In the genomic region with DNA sequence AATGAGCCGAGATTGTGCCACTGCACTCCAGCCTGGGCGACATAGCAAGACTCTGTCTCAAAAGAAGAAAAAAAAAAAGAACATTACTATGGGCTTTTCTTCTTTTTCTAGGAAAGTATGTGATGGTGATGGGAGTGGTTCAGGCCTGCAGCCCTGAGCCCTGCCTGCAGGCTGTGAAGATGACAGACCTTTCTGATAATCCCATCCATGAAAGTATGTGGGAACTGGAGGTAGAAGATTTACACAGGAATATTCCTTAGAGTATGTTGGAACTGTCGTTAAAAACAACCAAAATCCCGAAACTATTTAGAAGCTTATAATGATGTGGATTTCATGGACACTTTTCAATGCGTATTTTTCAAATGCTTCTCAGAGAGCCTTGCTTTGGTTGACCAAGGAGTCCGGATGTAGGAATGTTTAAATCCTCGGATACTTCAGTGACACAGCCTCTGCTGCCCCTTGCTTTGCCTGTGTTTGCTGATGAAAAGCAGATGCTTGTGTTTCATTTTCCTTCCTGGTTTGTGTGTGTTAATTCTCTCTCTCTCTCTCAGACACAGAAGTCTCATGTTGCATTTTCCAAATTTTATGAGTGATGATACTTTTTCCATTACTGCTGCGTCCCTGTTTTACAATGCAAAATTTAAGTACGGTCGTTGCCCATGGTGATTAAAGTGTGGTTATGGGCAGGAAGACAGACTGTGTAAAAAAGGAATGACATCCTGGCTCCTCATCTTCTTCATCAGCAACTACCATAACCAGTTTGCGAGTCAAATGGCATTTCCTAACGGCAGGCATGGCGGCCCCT, we compare ENCODE assay signal across 1 cellular context.
TF ChIP-seq lines count a peak whose summit lies in the region.

No MANE protein-coding gene starts in this region.

TF ChIP-seq in GM23338, 12 proteins besides CTCF, POLR2A, EP300 and RAD21:
- TF ChIP-seq, protein P1, sequence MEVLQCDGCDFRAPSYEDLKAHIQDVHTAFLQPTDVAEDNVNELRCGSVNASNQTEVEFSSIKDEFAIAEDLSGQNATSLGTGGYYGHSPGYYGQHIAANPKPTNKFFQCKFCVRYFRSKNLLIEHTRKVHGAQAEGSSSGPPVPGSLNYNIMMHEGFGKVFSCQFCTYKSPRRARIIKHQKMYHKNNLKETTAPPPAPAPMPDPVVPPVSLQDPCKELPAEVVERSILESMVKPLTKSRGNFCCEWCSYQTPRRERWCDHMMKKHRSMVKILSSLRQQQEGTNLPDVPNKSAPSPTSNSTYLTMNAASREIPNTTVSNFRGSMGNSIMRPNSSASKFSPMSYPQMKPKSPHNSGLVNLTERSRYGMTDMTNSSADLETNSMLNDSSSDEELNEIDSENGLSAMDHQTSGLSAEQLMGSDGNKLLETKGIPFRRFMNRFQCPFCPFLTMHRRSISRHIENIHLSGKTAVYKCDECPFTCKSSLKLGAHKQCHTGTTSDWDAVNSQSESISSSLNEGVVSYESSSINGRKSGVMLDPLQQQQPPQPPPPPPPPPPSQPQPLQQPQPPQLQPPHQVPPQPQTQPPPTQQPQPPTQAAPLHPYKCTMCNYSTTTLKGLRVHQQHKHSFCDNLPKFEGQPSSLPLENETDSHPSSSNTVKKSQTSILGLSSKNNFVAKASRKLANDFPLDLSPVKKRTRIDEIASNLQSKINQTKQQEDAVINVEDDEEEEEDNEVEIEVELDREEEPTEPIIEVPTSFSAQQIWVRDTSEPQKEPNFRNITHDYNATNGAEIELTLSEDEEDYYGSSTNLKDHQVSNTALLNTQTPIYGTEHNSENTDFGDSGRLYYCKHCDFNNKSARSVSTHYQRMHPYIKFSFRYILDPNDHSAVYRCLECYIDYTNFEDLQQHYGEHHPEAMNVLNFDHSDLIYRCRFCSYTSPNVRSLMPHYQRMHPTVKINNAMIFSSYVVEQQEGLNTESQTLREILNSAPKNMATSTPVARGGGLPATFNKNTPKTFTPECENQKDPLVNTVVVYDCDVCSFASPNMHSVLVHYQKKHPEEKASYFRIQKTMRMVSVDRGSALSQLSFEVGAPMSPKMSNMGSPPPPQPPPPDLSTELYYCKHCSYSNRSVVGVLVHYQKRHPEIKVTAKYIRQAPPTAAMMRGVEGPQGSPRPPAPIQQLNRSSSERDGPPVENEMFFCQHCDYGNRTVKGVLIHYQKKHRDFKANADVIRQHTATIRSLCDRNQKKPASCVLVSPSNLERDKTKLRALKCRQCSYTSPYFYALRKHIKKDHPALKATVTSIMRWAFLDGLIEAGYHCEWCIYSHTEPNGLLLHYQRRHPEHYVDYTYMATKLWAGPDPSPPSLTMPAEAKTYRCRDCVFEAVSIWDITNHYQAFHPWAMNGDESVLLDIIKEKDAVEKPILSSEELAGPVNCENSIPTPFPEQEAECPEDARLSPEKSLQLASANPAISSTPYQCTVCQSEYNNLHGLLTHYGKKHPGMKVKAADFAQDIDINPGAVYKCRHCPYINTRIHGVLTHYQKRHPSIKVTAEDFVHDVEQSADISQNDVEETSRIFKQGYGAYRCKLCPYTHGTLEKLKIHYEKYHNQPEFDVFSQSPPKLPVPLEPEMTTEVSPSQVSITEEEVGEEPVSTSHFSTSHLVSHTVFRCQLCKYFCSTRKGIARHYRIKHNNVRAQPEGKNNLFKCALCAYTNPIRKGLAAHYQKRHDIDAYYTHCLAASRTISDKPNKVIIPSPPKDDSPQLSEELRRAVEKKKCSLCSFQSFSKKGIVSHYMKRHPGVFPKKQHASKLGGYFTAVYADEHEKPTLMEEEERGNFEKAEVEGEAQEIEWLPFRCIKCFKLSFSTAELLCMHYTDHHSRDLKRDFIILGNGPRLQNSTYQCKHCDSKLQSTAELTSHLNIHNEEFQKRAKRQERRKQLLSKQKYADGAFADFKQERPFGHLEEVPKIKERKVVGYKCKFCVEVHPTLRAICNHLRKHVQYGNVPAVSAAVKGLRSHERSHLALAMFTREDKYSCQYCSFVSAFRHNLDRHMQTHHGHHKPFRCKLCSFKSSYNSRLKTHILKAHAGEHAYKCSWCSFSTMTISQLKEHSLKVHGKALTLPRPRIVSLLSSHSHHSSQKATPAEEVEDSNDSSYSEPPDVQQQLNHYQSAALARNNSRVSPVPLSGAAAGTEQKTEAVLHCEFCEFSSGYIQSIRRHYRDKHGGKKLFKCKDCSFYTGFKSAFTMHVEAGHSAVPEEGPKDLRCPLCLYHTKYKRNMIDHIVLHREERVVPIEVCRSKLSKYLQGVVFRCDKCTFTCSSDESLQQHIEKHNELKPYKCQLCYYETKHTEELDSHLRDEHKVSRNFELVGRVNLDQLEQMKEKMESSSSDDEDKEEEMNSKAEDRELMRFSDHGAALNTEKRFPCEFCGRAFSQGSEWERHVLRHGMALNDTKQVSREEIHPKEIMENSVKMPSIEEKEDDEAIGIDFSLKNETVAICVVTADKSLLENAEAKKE (CRISPR knock-in tag; IDR thresholded peaks at IDR 0.05) = no peak
- no peak for TF ChIP-seq ZNF331 (CRISPR knock-in tag; IDR thresholded peaks at IDR 0.05; ENCODE audit: low read depth)
- no peak for TF ChIP-seq EZH2phosphoT487 (IDR thresholded peaks at IDR 0.05; ENCODE audit: unreplicated experiment)
- no peak for TF ChIP-seq CREB1 (CRISPR knock-in tag; IDR thresholded peaks at IDR 0.05; ENCODE audit: low read depth)
- TF ChIP-seq JUNB (IDR thresholded peaks at IDR 0.05; ENCODE audit: unreplicated experiment) = no peak
- TF ChIP-seq NANOG (IDR thresholded peaks at IDR 0.05; ENCODE audit: borderline replicate concordance) = no peak
